8 cellular contexts compared by ENCODE assay signal in genomic region chr17:29722411-29723198, GRCh38.
DNase-seq lines count a peak whose midpoint lies in the region; ATAC-seq and TF ChIP-seq lines count a peak whose summit lies in the region.

No MANE protein-coding gene starts in this region.

- peak; percentile 67 for ATAC-seq in GM21786 (IDR thresholded peaks at IDR 0.05; ENCODE audit: unreplicated experiment)
- ATAC-seq in heart right ventricle, result peak; percentile 82 to 95 (median 90)

- intact Hi-C loops in heart right ventricle (cut with DNase I), result loop anchor here in 2 of 10 donors (5.0 kb wide), 2 partner anchors 35 to 40 kb away; no protein-coding TSS in a partner anchor

- no peak for TF ChIP-seq CTCF in heart right ventricle (IDR thresholded peaks at IDR 0.05)

- H3K9me3 ChIP-seq in heart right ventricle, result no peaks in the 10 kb centered on the region

- no peaks in the 10 kb centered on the region for H3K36me3 ChIP-seq in heart right ventricle

- no peaks in the 10 kb centered on the region for H3K27me3 ChIP-seq in heart right ventricle

- peak overlapping the region in 8 of 10 donors; percentile 2 to 43 (median 25) for H3K4me3 ChIP-seq in heart right ventricle

- DNase-seq in NCI-H2107 treated with DMSO at 0.1 percent for 48 hours (lab: John Stamatoyannopoulos, UW; ENCODE audit: unreplicated experiment) (peak; percentile 26), NCI-H2107 (lab: John Stamatoyannopoulos, UW) (no peak), NAMALWA (ENCODE audit: low spot score) (peak; percentile 98), heart right ventricle (peak in 1 of 2 donors; percentile 78), islet precursor cell (no peak)
- peak; percentile 10 for DNase-seq in activated naive CD4-positive, alpha-beta T cell treated with Interleukin-2 at 50 U/mL for 16 hours
- peak; percentile 40 for DNase-seq in stimulated activated CD4-positive, alpha-beta T cell treated with anti-CD3 and anti-CD28 coated beads, Interleukin-4, amount 100 ng/mL, for 24 hours

- WGBS in heart right ventricle, 2 donors, result 4 to 5% methylated on average over 9 of the region's 9 CpGs

- peaks cover 7 to 96% (median 56%) of the 10 kb centered on the region in 9 donors for H3K4me1 ChIP-seq in heart right ventricle

- H3K27ac ChIP-seq in heart right ventricle, result peak overlapping the region; percentile 44 to 94 (median 81)

Comparison
In these comparisons a context has a peak if more than half of its experiments do, and no peak if none do; other contexts are left out.
1. DNase-seq: peak in NCI-H2107 treated with DMSO at 0.1 percent for 48 hours (single experiment), NAMALWA (single experiment), activated naive CD4-positive, alpha-beta T cell treated with Interleukin-2 at 50 U/mL for 16 hours (single experiment) and stimulated activated CD4-positive, alpha-beta T cell treated with anti-CD3 and anti-CD28 coated beads, Interleukin-4, amount 100 ng/mL, for 24 hours (single experiment); none in NCI-H2107 (single experiment) and islet precursor cell (single experiment).